In genomic region chr12:39375206-39375808, GRCh38 we compare ENCODE assay signal across 1 cellular context.
TF ChIP-seq lines count a peak whose summit lies in the region.

No MANE protein-coding gene starts in this region.

TF ChIP-seq in GM12878, 131 proteins besides CTCF, POLR2A, EP300 and RAD21 (continued from another document):
- TF ChIP-seq, protein P1, sequence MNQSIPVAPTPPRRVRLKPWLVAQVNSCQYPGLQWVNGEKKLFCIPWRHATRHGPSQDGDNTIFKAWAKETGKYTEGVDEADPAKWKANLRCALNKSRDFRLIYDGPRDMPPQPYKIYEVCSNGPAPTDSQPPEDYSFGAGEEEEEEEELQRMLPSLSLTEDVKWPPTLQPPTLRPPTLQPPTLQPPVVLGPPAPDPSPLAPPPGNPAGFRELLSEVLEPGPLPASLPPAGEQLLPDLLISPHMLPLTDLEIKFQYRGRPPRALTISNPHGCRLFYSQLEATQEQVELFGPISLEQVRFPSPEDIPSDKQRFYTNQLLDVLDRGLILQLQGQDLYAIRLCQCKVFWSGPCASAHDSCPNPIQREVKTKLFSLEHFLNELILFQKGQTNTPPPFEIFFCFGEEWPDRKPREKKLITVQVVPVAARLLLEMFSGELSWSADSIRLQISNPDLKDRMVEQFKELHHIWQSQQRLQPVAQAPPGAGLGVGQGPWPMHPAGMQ (IDR thresholded peaks at IDR 0.05; ENCODE audit: borderline replicate concordance) = no peak
- TF ChIP-seq SUZ12 (IDR thresholded peaks at IDR 0.05; ENCODE audit: unreplicated experiment) = no peak
- TF ChIP-seq MXI1 (IDR thresholded peaks at IDR 0.05; ENCODE audit: low read depth, low read length) = no peak
- no peak for TF ChIP-seq FOS (IDR thresholded peaks at IDR 0.05; ENCODE audit: borderline replicate concordance, extremely low read depth, insufficient read length)
- TF ChIP-seq BCLAF1 (IDR thresholded peaks at IDR 0.05) = no peak
- no peak for TF ChIP-seq RCOR1 (conservative IDR thresholded peaks at IDR 0.05; ENCODE audit: low read depth, low read length)
- no peak for TF ChIP-seq PRDM15 (CRISPR knock-in tag; IDR thresholded peaks at IDR 0.05)
- TF ChIP-seq SIX5 (IDR thresholded peaks at IDR 0.05; ENCODE audit: low read depth, low read length, severe bottlenecking) = no peak
- TF ChIP-seq ZBED1 (IDR thresholded peaks at IDR 0.05; ENCODE audit: borderline replicate concordance) = no peak
